ENCODE assay signal across 8 cellular contexts in the genomic region with DNA sequence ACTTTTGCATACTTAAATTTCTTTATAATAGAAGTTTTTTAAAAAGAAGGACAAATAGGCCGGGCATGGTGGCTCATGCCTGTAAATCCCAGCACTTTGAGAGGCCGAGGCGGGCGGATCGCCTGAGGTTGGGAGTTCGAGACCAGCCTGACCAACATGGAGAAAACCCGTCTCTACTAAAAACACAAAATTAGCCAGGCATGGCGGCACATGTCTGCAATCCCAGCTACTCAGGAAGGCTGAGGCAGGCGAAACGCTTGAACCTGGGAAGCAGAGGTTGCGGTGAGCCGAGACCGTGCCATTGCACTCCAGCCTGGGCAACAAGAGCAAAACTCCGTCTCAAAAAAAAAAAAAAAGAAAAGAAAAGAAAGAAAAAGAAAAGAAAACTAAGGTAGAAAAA. TPM values are rescaled to one million over a fixed set of nuclear protein-coding genes. Genes with fewer than 3 reads are reported as not detected.
DNase-seq lines count a peak whose midpoint lies in the region; ATAC-seq and TF ChIP-seq lines count a peak whose summit lies in the region.
"Not testable (repeated sequence)": the region's sequence is repeated elsewhere in the genome, so short reads cannot be mapped to it uniquely, and the experiment has no call there.

No MANE protein-coding gene starts in this region.

- H3F3A ChIP-seq in SK-N-SH (replicated peaks; ENCODE audit: insufficient read depth): peaks cover 50% of the 10 kb centered on the region

- TF ChIP-seq CTCF in IMR-90 (conservative IDR thresholded peaks at IDR 0.05; ENCODE audit: low read depth, low read length); SK-N-SH (IDR thresholded peaks at IDR 0.05); mammary epithelial cell (conservative IDR thresholded peaks at IDR 0.05 in 1 of 2, IDR thresholded peaks at IDR 0.05 in 1 of 2; ENCODE audit: extremely low read depth in 1 of 2, insufficient read depth in 1 of 2, low read depth in 1 of 2, low read length in 2 of 2); right atrium auricular region (IDR thresholded peaks at IDR 0.05); sigmoid colon (IDR thresholded peaks at IDR 0.05); thyroid gland (IDR thresholded peaks at IDR 0.05): not testable (repeated sequence)

- BruUV-seq in IMR-90 (replicated peaks; lab: Mats Ljungman, UMichigan); mammary epithelial cell (replicated peaks; lab: Mats Ljungman, UMichigan): not testable (repeated sequence)

- not testable (repeated sequence) for ATAC-seq in IMR-90 (ENCODE audit: low read depth)

- H3K36me3 ChIP-seq in BLaER1 treated with 17β-estradiol and CSF1 and Interleukin-3, amounts not matched to agents 10 nM and 100 nM: peaks cover 3 to 32% (median 29%) of the 10 kb centered on the region in 11 experiments; a peak in 19 of 22 replicates
- H3K36me3 ChIP-seq in IMR-90 (ENCODE audit: control insufficient read depth, insufficient read depth, low read length); SK-N-SH (replicated peaks in 1 of 2; ENCODE audit: control insufficient read depth in 1 of 2, insufficient read depth in 2 of 2, low read length in 1 of 2); mammary epithelial cell (ENCODE audit: insufficient read depth, low read length); right atrium auricular region: not testable (repeated sequence)
- peaks cover 0 to 16% (median 4%) of the 10 kb centered on the region in 4 donors for H3K36me3 ChIP-seq in sigmoid colon
- peaks cover 7 to 17% of the 10 kb centered on the region in 2 donors for H3K36me3 ChIP-seq in thyroid gland

- dilution Hi-C loops in IMR-90 (cut with HindIII; ENCODE audit: low sequenced_read_pairs, unreplicated experiment); mammary epithelial cell (cut with HindIII; ENCODE audit: low sequenced_read_pairs): not testable (repeated sequence)

- not testable (repeated sequence) for H2AFZ ChIP-seq in IMR-90 (replicated peaks; ENCODE audit: low read length, poor library complexity); mammary epithelial cell (ENCODE audit: low read depth, low read length)
- peak overlapping the region; percentile 75 for H2AFZ ChIP-seq in SK-N-SH (ENCODE audit: low read depth)

- not testable (repeated sequence) for H2AK9ac ChIP-seq in IMR-90 (replicated peaks; ENCODE audit: low read depth, low read length, poor library complexity)

- CTCF ChIA-PET in IMR-90 (lab: Yijun Ruan, JAX); SK-N-SH (lab: Yijun Ruan, JAX); mammary epithelial cell (lab: Charles Lee; ENCODE audit: low non-redundant PET): not testable (repeated sequence)

- H4K20me1 ChIP-seq in BLaER1 treated with 17β-estradiol and CSF1 and Interleukin-3, amounts not matched to agents 10 nM and 100 nM: peaks cover 0 to 38% (median 0%) of the 10 kb centered on the region in 11 experiments; a peak in 9 of 22 replicates
- H4K20me1 ChIP-seq in IMR-90 (ENCODE audit: insufficient read depth, low read length); SK-N-SH (ENCODE audit: insufficient read depth); mammary epithelial cell (ENCODE audit: insufficient read depth, low read length): not testable (repeated sequence)

- not testable (repeated sequence) for H3K9me3 ChIP-seq in BLaER1 treated with 17β-estradiol and CSF1 and Interleukin-3, amounts not matched to agents 10 nM and 100 nM (replicated peaks in 1 of 11); IMR-90 (ENCODE audit: control insufficient read depth, insufficient read depth, low read length); SK-N-SH; mammary epithelial cell (replicated peaks; ENCODE audit: insufficient read depth, low read length); right atrium auricular region; sigmoid colon; thyroid gland

- peak overlapping the region; percentile 61 for H2BK120ac ChIP-seq in IMR-90 (ENCODE audit: low read depth, low read length)

- not testable (repeated sequence) for H3K9me2 ChIP-seq in SK-N-SH

- H3K14ac ChIP-seq in IMR-90 (replicated peaks; ENCODE audit: low read depth, low read length): 0 out of 2 replicates have a peak overlapping the region, but pooled peaks have one; percentile 43

- H2BK15ac ChIP-seq in IMR-90 (ENCODE audit: low read depth, low read length): not testable (repeated sequence)

- 100% methylated on average over 3 of the region's 14 CpGs; no CpG with 5 or more reads in 1 of the 2 experiments for WGBS in IMR-90 (ENCODE audit: extremely low coverage in 2 of 2, insufficient read length in 1 of 2), 2 experiments
- 94% methylated on average over 14 of the region's 14 CpGs for WGBS in SK-N-SH (ENCODE audit: low lambda C conversion rate)
- WGBS in mammary epithelial cell (ENCODE audit: low coverage, missing lambda C conversion rate): 94% methylated on average over 14 of the region's 14 CpGs
- WGBS in sigmoid colon, 2 donors: 80 to 81% methylated on average over 14 of the region's 14 CpGs
- 87 to 92% methylated on average over 14 of the region's 14 CpGs for WGBS in thyroid gland, 2 donors

- not testable (repeated sequence) for H3K23ac ChIP-seq in IMR-90 (ENCODE audit: low read depth, low read length)

- peak overlapping the region; percentile 25; the same call in 1 of the 2 replicates for H4K91ac ChIP-seq in IMR-90 (ENCODE audit: insufficient read depth, low read depth, low read length)

- not testable (repeated sequence) for H3K9me1 ChIP-seq in IMR-90 (ENCODE audit: insufficient read depth, low read length)

- H4K8ac ChIP-seq in IMR-90 (ENCODE audit: low read depth in 2 of 2, low read length in 2 of 2): peak overlapping the region in 1 of 2 experiments; percentile 50; a peak in 1 of 4 replicates

- in situ Hi-C loops in IMR-90 (cut with MboI; ENCODE audit: low sequenced_read_pairs): loop anchor here (5.0 to 10.0 kb wide), 2 partner anchors 104 to 332 kb away; no protein-coding TSS in a partner anchor
- in situ Hi-C loops in mammary epithelial cell (cut with MboI; ENCODE audit: low sequenced_read_pairs in 2 of 2): not testable (repeated sequence)

- peak overlapping the region; percentile 6 to 97 (median 58); a peak in 19 of 20 replicates for H3K4me3 ChIP-seq in BLaER1 treated with 17β-estradiol and CSF1 and Interleukin-3, amounts not matched to agents 10 nM and 100 nM
- H3K4me3 ChIP-seq in IMR-90 (ENCODE audit: insufficient read depth, low read depth, low read length); SK-N-SH (ENCODE audit: low read depth in 2 of 2, low read length in 1 of 2); right atrium auricular region; sigmoid colon; thyroid gland (replicated peaks in 1 of 3): not testable (repeated sequence)
- peak overlapping the region in 1 of 3 experiments; percentile 37 for H3K4me3 ChIP-seq in mammary epithelial cell (replicated peaks in 1 of 3; ENCODE audit: insufficient read depth in 1 of 3, low read depth in 2 of 3, low read length in 3 of 3)

- H4K5ac ChIP-seq in IMR-90 (ENCODE audit: low read depth, low read length): peak overlapping the region; percentile 51; the same call in 1 of the 2 replicates

- H3K27ac ChIP-seq in BLaER1 treated with 17β-estradiol and CSF1 and Interleukin-3, amounts not matched to agents 10 nM and 100 nM: peak overlapping the region; percentile 89 to 100 (median 100)
- H3K27ac ChIP-seq in IMR-90 (ENCODE audit: insufficient read depth, low read length) (peak overlapping the region; percentile 71), SK-N-SH (ENCODE audit: low read depth in 2 of 2, low read length in 1 of 2) (peak overlapping the region in 1 of 2 experiments; percentile 100; a peak in 2 of 4 replicates), mammary epithelial cell (ENCODE audit: insufficient read depth, low read depth, low read length) (peak overlapping the region; percentile 99), right atrium auricular region (peak overlapping the region; percentile 20 to 36), sigmoid colon (peak overlapping the region in 3 of 4 donors; percentile 57 to 100 (median 98)), thyroid gland (peak overlapping the region in 2 of 3 donors; percentile 0 to 62)

- peak overlapping the region; percentile 83 to 96 (median 89) for H3K4me2 ChIP-seq in BLaER1 treated with 17β-estradiol and CSF1 and Interleukin-3, amounts not matched to agents 10 nM and 100 nM
- not testable (repeated sequence) for H3K4me2 ChIP-seq in IMR-90 (ENCODE audit: low read depth, low read length)
- H3K4me2 ChIP-seq in SK-N-SH (peak overlapping the region; percentile 63), mammary epithelial cell (ENCODE audit: insufficient read depth, low read depth, low read length) (peak overlapping the region; percentile 74)

- H2BK5ac ChIP-seq in IMR-90 (ENCODE audit: low read depth, low read length, poor library complexity, severe bottlenecking): peak overlapping the region; percentile 94

- TF ChIP-seq POLR2A in IMR-90 (IDR thresholded peaks at IDR 0.05; ENCODE audit: low read depth, low read length); sigmoid colon (IDR thresholded peaks at IDR 0.05); thyroid gland (IDR thresholded peaks at IDR 0.05): not testable (repeated sequence)

- peak overlapping the region; percentile 38; the same call in 1 of the 2 replicates for H3K18ac ChIP-seq in IMR-90 (ENCODE audit: low read depth, low read length)

- peak overlapping the region; percentile 39; the same call in 1 of the 2 replicates for H3K4ac ChIP-seq in IMR-90 (ENCODE audit: low read depth, low read length)

- H3K4me1 ChIP-seq in BLaER1 treated with 17β-estradiol and CSF1 and Interleukin-3, amounts not matched to agents 10 nM and 100 nM: peaks cover 40 to 59% (median 47%) of the 10 kb centered on the region in 10 experiments
- H3K4me1 ChIP-seq in IMR-90 (ENCODE audit: control insufficient read depth, insufficient read depth, low read length) (peaks cover 15% of the 10 kb centered on the region), SK-N-SH (ENCODE audit: control insufficient read depth in 1 of 2, insufficient read depth in 2 of 2, low read depth in 1 of 2, low read length in 1 of 2) (peaks cover 10 to 37% of the 10 kb centered on the region in 2 experiments), mammary epithelial cell (ENCODE audit: insufficient read depth, low read length) (peaks cover 48% of the 10 kb centered on the region), right atrium auricular region (peaks cover 0 to 34% of the 10 kb centered on the region in 2 donors), sigmoid colon (peaks cover 0 to 40% (median 29%) of the 10 kb centered on the region in 4 donors), thyroid gland (peaks cover 14 to 34% of the 10 kb centered on the region in 2 donors)

- not testable (repeated sequence) for DNase-seq in IMR-90; SK-N-SH; mammary epithelial cell; right atrium auricular region (ENCODE audit: low spot score); sigmoid colon; thyroid gland
- peak; percentile 40 to 48 for DNase-seq in activated T-cell treated with anti-CD3 and anti-CD28 coated beads, Interleukin-2, amount 50 U/mL, for 48 hours

- H3K79me1 ChIP-seq in IMR-90 (ENCODE audit: low read depth in 1 of 2, low read length in 2 of 2): peaks cover 8 to 26% of the 10 kb centered on the region in 2 experiments; a peak in 3 of 4 replicates

- H2AK5ac ChIP-seq in IMR-90 (ENCODE audit: low read depth, low read length): peak overlapping the region; percentile 72

- peak overlapping the region; percentile 69 to 100 (median 100) for H3K9ac ChIP-seq in BLaER1 treated with 17β-estradiol and CSF1 and Interleukin-3, amounts not matched to agents 10 nM and 100 nM
- H3K9ac ChIP-seq in IMR-90 (ENCODE audit: low read depth, low read length): not testable (repeated sequence)
- H3K9ac ChIP-seq in SK-N-SH: peak overlapping the region; percentile 37; the same call in 1 of the 2 replicates
- peak overlapping the region; percentile 86 for H3K9ac ChIP-seq in mammary epithelial cell (ENCODE audit: insufficient read depth, low read length)

- intact Hi-C loops in IMR-90 (cut with micrococcal nuclease) (loop anchor here (10.0 kb wide), 1 partner anchor 982 kb away; no protein-coding TSS in a partner anchor), sigmoid colon (cut with DNase I) (loop anchor here (10.0 kb wide), 2 partner anchors 908 to 1182 kb away; a partner anchor contains a TSS)
- intact Hi-C loops in mammary epithelial cell (cut with micrococcal nuclease); thyroid gland (cut with DNase I): not testable (repeated sequence)

- not testable (repeated sequence) for TF ChIP-seq EP300 in SK-N-SH (IDR thresholded peaks at IDR 0.05; ENCODE audit: borderline replicate concordance in 1 of 2, low read depth in 1 of 2, low read length in 1 of 2); sigmoid colon (IDR thresholded peaks at IDR 0.05)

- POLR2A ChIA-PET in IMR-90 (lab: Charles Lee; ENCODE audit: unreplicated experiment); SK-N-SH (lab: Yijun Ruan, JAX): not testable (repeated sequence)

- H3K79me2 ChIP-seq in SK-N-SH (ENCODE audit: insufficient read depth): peaks cover 22% of the 10 kb centered on the region
- H3K79me2 ChIP-seq in mammary epithelial cell (ENCODE audit: insufficient read depth, low read length): peaks cover 44% of the 10 kb centered on the region

- H3K27me3 ChIP-seq in BLaER1 treated with 17β-estradiol and CSF1 and Interleukin-3, amounts not matched to agents 10 nM and 100 nM; IMR-90 (ENCODE audit: control insufficient read depth, insufficient read depth, low read length); SK-N-SH (ENCODE audit: insufficient read depth); mammary epithelial cell (ENCODE audit: insufficient read depth, low read length); right atrium auricular region; sigmoid colon; thyroid gland: not testable (repeated sequence)

- H2BK20ac ChIP-seq in IMR-90 (ENCODE audit: low read depth, low read length): peak overlapping the region; percentile 47; the same call in 1 of the 2 replicates

- not testable (repeated sequence) for H3K56ac ChIP-seq in IMR-90 (ENCODE audit: extremely low read depth, insufficient read depth, low read length)

- TF ChIP-seq RAD21 in IMR-90 (IDR thresholded peaks at IDR 0.05; ENCODE audit: low read length); SK-N-SH (IDR thresholded peaks at IDR 0.05; ENCODE audit: low read length): not testable (repeated sequence)

RNA-seq across cellular contexts. Expression of a gene that starts 2.8 kb away (rescaled TPM):
- total RNA-seq in IMR-90 (2012; rRNA removed): 11.9 and 13.4 TPM in 2 replicates
- polyA plus RNA-seq in IMR-90 (2012; rRNA removed): 15.2 and 15.7 TPM in 2 replicates
- polyA plus RNA-seq in IMR-90 (2012; cell fraction: cytosol; rRNA removed): 6.9 and 10.3 TPM in 2 replicates
- 8.6 and 12.5 TPM in 2 replicates for polyA plus RNA-seq in IMR-90 (2012; cell fraction: nucleus; rRNA removed; ENCODE audit: low replicate concordance)
- polyA plus RNA-seq in SK-N-SH (2012; rRNA removed): 4.4 and 6.6 TPM in 2 replicates
- polyA plus RNA-seq in SK-N-SH (2012; cell fraction: cytosol; rRNA removed): 4.4 and 4.6 TPM in 2 replicates
- 10.1 and 14.1 TPM in 2 replicates for polyA plus RNA-seq in SK-N-SH (2012; cell fraction: nucleus; rRNA removed)
- total RNA-seq in mammary epithelial cell: 10 to 100 TPM in 1 of 2 donors, 1 to 10 TPM in 1; 8.7 to 18.8 TPM
- 68.1 TPM for polyA plus RNA-seq in mammary epithelial cell
- 61.3 TPM for polyA minus RNA-seq in mammary epithelial cell
- total RNA-seq in right atrium auricular region: 1 to 10 TPM; 2.8 to 5.5 TPM
- 10 to 100 TPM in 1 of 4 donors, 1 to 10 TPM in 3; 4.8 to 11.4 (median 6.9) TPM for total RNA-seq in sigmoid colon
- 10 to 100 TPM; 12.0 to 26.8 (median 13.6) TPM for polyA plus RNA-seq in sigmoid colon
- 10 to 100 TPM in 2 of 4 donors, 1 to 10 TPM in 2; 5.8 to 14.4 (median 9.4) TPM for total RNA-seq in thyroid gland

RNA-seq across cellular contexts. Expression of a gene that starts 6.0 kb away (rescaled TPM):
- total RNA-seq in IMR-90 (2012; rRNA removed): 25.3 and 43.0 TPM in 2 replicates
- 18.1 and 20.7 TPM in 2 replicates for polyA plus RNA-seq in IMR-90 (2012; rRNA removed)
- 3.4 and 5.3 TPM in 2 replicates for polyA plus RNA-seq in IMR-90 (2012; cell fraction: cytosol; rRNA removed)
- 2.9 and 18.9 TPM in 2 replicates for polyA plus RNA-seq in IMR-90 (2012; cell fraction: nucleus; rRNA removed; ENCODE audit: low replicate concordance)
- 12.2 and 15.7 TPM in 2 replicates for polyA plus RNA-seq in SK-N-SH (2012; rRNA removed)
- 17.3 and 21.2 TPM in 2 replicates for polyA plus RNA-seq in SK-N-SH (2012; cell fraction: cytosol; rRNA removed)
- polyA plus RNA-seq in SK-N-SH (2012; cell fraction: nucleus; rRNA removed): 9.7 and 15.8 TPM in 2 replicates
- 10 to 100 TPM; 48.5 to 72.2 TPM for total RNA-seq in mammary epithelial cell
- 24.4 TPM for polyA plus RNA-seq in mammary epithelial cell
- polyA minus RNA-seq in mammary epithelial cell: 39.6 TPM
- 10 to 100 TPM; 50.5 to 52.4 TPM for total RNA-seq in right atrium auricular region
- total RNA-seq in sigmoid colon: 10 to 100 TPM; 68.4 to 77.4 (median 74.0) TPM
- 10 to 100 TPM; 31.6 to 43.2 (median 34.2) TPM for polyA plus RNA-seq in sigmoid colon
- total RNA-seq in thyroid gland: 10 to 100 TPM; 49.8 to 63.7 (median 59.1) TPM

RNA-seq across cellular contexts. Expression of a gene that starts 49.6 kb away (rescaled TPM):
- total RNA-seq in IMR-90 (2012; rRNA removed) (2.3 and 3.3 TPM in 2 replicates), mammary epithelial cell (1 to 10 TPM; 2.2 to 3.0 TPM), right atrium auricular region (1 to 10 TPM in 1 of 2 donors, under 1 TPM in 1; 0.30 to 1.6 TPM), sigmoid colon (1 to 10 TPM; 1.2 to 1.8 (median 1.7) TPM), thyroid gland (1 to 10 TPM; 1.6 to 5.0 (median 1.7) TPM)
- polyA plus RNA-seq in IMR-90 (2012; rRNA removed) (1.1 and 1.2 TPM in 2 replicates), SK-N-SH (2012; rRNA removed) (0.87 and 1.4 TPM in 2 replicates), mammary epithelial cell (0.46 TPM), sigmoid colon (under 1 TPM in 1 of 3 donors, not detected in 2; 0.87 TPM)
- polyA plus RNA-seq in IMR-90 (2012; cell fraction: cytosol; rRNA removed): 0.08 and 0.39 TPM in 2 replicates
- polyA plus RNA-seq in IMR-90 (2012; cell fraction: nucleus; rRNA removed; ENCODE audit: low replicate concordance): 0.91 and 5.2 TPM in 2 replicates
- 0.66 and 0.67 TPM in 2 replicates for polyA plus RNA-seq in SK-N-SH (2012; cell fraction: cytosol; rRNA removed)
- polyA plus RNA-seq in SK-N-SH (2012; cell fraction: nucleus; rRNA removed): 1.2 and 3.4 TPM in 2 replicates
- not detected for polyA minus RNA-seq in mammary epithelial cell
